ENCODE assay signal across 13 cellular contexts in the genomic region with DNA sequence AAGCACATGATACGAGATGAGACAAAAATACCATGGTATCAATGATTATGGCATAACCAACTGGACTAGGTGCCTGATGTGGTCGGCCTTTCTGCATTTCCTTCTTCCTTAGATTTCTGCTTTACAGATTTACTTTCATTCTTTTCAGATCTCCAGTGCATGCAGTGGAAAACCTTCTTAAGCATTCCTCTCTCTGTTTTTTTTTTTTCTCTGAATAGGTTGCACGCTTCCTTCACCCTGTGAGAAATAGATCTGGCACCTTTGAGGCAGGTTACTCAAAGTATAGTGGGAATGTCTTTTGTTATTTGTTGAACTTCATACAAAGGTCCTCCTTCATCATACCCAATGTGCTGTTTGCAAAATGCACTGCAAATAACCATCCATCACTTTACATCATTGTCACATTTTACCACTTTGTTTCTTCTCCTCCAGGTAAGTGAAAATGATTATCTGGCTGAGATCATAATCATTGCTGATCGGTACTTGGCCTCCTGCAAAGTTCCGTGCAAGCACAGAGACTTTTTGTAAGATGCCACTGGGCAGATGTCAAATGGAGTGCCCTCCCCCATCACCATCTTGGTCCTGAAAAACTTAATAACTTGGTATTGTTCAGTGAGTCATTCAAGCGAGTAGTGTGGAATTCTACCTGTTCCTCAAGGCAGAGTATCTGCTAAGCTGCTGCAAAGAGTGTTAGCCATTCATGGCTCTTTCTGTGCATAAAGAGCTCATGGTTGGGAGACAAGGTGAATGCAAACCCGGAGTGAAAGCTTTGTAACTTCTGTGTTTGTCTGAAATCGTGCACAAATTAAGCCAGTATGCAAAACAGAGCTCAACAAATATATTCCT. TPM values are rescaled to one million over a fixed set of nuclear protein-coding genes. Genes with fewer than 3 reads are reported as not detected.
DNase-seq lines count a peak whose midpoint lies in the region; ATAC-seq lines count a peak whose summit lies in the region.
"Had no signal": no experiment of that assay in that cellular context is flagged by ENCODE, and none has a peak within 500 bp of the region (broad histone marks: within the 10 kb centered on the region; RNA-seq: fewer than 3 reads in every experiment).

No MANE protein-coding gene starts in this region.

- H4K20me1 ChIP-seq in BLaER1 treated with 17β-estradiol and CSF1 and Interleukin-3, amounts not matched to agents 10 nM and 100 nM: no peaks in the 10 kb centered on the region

- peaks cover 0 to 20% (median 0%) of the 10 kb centered on the region in 11 experiments; a peak in 2 of 22 replicates for H3K27me3 ChIP-seq in BLaER1 treated with 17β-estradiol and CSF1 and Interleukin-3, amounts not matched to agents 10 nM and 100 nM

- peaks cover 12 to 47% (median 37%) of the 10 kb centered on the region in 10 experiments; a peak in 19 of 20 replicates for H3K4me1 ChIP-seq in BLaER1 treated with 17β-estradiol and CSF1 and Interleukin-3, amounts not matched to agents 10 nM and 100 nM

- H3K4me1 Mint-ChIP-seq in activated T-cell treated with anti-CD3 and anti-CD28 coated beads, Interleukin-2, amount 50 U/mL, for 4 hours (ENCODE audit: low read depth): no peaks in the 10 kb centered on the region
- H3K4me1 Mint-ChIP-seq: stimulated activated naive CD8-positive, alpha-beta T cell treated with anti-CD3 and anti-CD28 coated beads, Interleukin-15, amount 100 ng/mL, for 72 hours had no signal

- H3K9me3 Mint-ChIP-seq in activated T-cell treated with anti-CD3 and anti-CD28 coated beads, Interleukin-2, amount 50 U/mL, for 4 hours: peaks cover 4% of the 10 kb centered on the region
- H3K9me3 Mint-ChIP-seq: stimulated activated naive CD8-positive, alpha-beta T cell treated with anti-CD3 and anti-CD28 coated beads, Interleukin-15, amount 100 ng/mL, for 72 hours had no signal

- H3K4me2 ChIP-seq in BLaER1 treated with 17β-estradiol and CSF1 and Interleukin-3, amounts not matched to agents 10 nM and 100 nM: peak overlapping the region in 10 of 11 experiments; percentile 13 to 75 (median 70); a peak in 19 of 22 replicates

- ATAC-seq in GM19438 (IDR thresholded peaks at IDR 0.05; ENCODE audit: low read depth, unreplicated experiment) (peak; percentile 74), HG02973 (IDR thresholded peaks at IDR 0.05; ENCODE audit: unreplicated experiment) (peak; percentile 40)
- no peak for ATAC-seq in activated T-cell treated with anti-CD3 and anti-CD28 coated beads, Interleukin-2, amount 50 U/mL, for 4 hours
- ATAC-seq: stimulated activated naive CD8-positive, alpha-beta T cell treated with anti-CD3 and anti-CD28 coated beads, Interleukin-15, amount 100 ng/mL, for 72 hours; T-cell had no signal

- DNase-seq in NCI-H526 (lab: John Stamatoyannopoulos, UW): peak; percentile 66 to 69
- DNase-seq in MV-4-11 (lab: John Stamatoyannopoulos, UW): no peak
- no peak for DNase-seq in activated CD8-positive, alpha-beta memory T cell treated with anti-CD3 and anti-CD28 coated beads for 24 hours
- DNase-seq in hepatic stellate cell (ENCODE audit: low spot score): no peak
- no peak for DNase-seq in activated T-cell treated with anti-CD3 and anti-CD28 coated beads, Interleukin-2, amount 50 U/mL, for 4 hours
- DNase-seq: stimulated activated naive CD8-positive, alpha-beta T cell treated with anti-CD3 and anti-CD28 coated beads, Interleukin-15, amount 100 ng/mL, for 72 hours; T-cell had no signal

- H3K4me3 Mint-ChIP-seq in activated T-cell treated with anti-CD3 and anti-CD28 coated beads, Interleukin-2, amount 50 U/mL, for 4 hours: no peak overlapping the region
- H3K4me3 Mint-ChIP-seq: stimulated activated naive CD8-positive, alpha-beta T cell treated with anti-CD3 and anti-CD28 coated beads, Interleukin-15, amount 100 ng/mL, for 72 hours; T-cell had no signal

- H3K9ac ChIP-seq in BLaER1 treated with 17β-estradiol and CSF1 and Interleukin-3, amounts not matched to agents 10 nM and 100 nM: no peak overlapping the region

- H3K36me3 Mint-ChIP-seq in activated T-cell treated with anti-CD3 and anti-CD28 coated beads, Interleukin-2, amount 50 U/mL, for 4 hours (ENCODE audit: insufficient read depth): no peaks in the 10 kb centered on the region
- H3K36me3 Mint-ChIP-seq: T-cell had no signal

- H3K9me3 ChIP-seq in BLaER1 treated with 17β-estradiol and CSF1 and Interleukin-3, amounts not matched to agents 10 nM and 100 nM (replicated peaks in 1 of 11): peaks cover 14 to 20% (median 15%) of the 10 kb centered on the region in 11 experiments

- no peaks in the 10 kb centered on the region for H3K36me3 ChIP-seq in BLaER1 treated with 17β-estradiol and CSF1 and Interleukin-3, amounts not matched to agents 10 nM and 100 nM

- H3K27me3 Mint-ChIP-seq in activated T-cell treated with anti-CD3 and anti-CD28 coated beads, Interleukin-2, amount 50 U/mL, for 4 hours (ENCODE audit: low read depth): no peaks in the 10 kb centered on the region
- H3K27me3 Mint-ChIP-seq: stimulated activated naive CD8-positive, alpha-beta T cell treated with anti-CD3 and anti-CD28 coated beads, Interleukin-15, amount 100 ng/mL, for 72 hours had no signal

- peak overlapping the region in 2 of 11 experiments; percentile 3 to 40; a peak in 3 of 22 replicates for H3K27ac ChIP-seq in BLaER1 treated with 17β-estradiol and CSF1 and Interleukin-3, amounts not matched to agents 10 nM and 100 nM
- H3K27ac ChIP-seq: skin epidermis had no signal

- no peak overlapping the region for H3K4me3 ChIP-seq in BLaER1 treated with 17β-estradiol and CSF1 and Interleukin-3, amounts not matched to agents 10 nM and 100 nM
- H3K4me3 ChIP-seq: skin epidermis had no signal

RNA-seq across cellular contexts. Expression of a gene that starts 30.0 kb away (rescaled TPM):
- total RNA-seq in activated T-cell treated with anti-CD3 and anti-CD28 coated beads, Interleukin-2, amount 50 U/mL, for 4 hours: not detected
- total RNA-seq: bronchial epithelial cell, lower leg skin had no signal

Comparison
In these comparisons a context has a peak if more than half of its experiments do, and no peak if none do; other contexts are left out.
1. ATAC-seq: peak in GM19438 (single experiment) and HG02973 (single experiment); none in activated T-cell treated with anti-CD3 and anti-CD28 coated beads, Interleukin-2, amount 50 U/mL, for 4 hours (0 of 2).
2. DNase-seq: peak in NCI-H526 (2 of 2); none in MV-4-11 (single experiment), activated CD8-positive, alpha-beta memory T cell treated with anti-CD3 and anti-CD28 coated beads for 24 hours (single experiment), hepatic stellate cell (single experiment) and activated T-cell treated with anti-CD3 and anti-CD28 coated beads, Interleukin-2, amount 50 U/mL, for 4 hours (single experiment).